Comparison of ENCODE assay signal across 2 cellular contexts in the genomic region with DNA sequence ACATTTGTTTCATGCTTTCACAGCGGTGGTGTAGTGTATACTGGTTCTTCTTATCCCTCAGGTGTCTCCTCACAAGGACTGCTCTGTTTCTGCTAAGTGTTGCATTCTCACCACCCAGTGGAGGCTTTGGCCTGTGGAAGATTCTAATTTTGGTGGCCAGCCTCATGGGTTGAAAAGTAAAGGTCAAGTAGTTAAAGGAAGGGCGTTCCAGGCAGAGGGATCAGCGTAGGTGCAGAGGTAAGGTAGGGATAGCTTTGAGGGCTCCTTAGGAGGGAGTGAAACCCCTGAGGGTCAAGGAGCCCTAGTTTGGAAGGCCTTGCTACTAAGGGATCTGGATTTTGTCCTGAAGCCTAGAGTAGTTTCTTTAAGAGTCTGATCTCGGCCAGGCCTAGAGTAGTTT.
TF ChIP-seq lines count a peak whose summit lies in the region.

No MANE protein-coding gene starts in this region.

TF ChIP-seq in A549, 52 proteins besides CTCF, POLR2A, EP300 and RAD21:
- TF ChIP-seq HEYL (CRISPR knock-in tag; IDR thresholded peaks at IDR 0.05) = no peak
- no peak for TF ChIP-seq FOSB (CRISPR knock-in tag; IDR thresholded peaks at IDR 0.05)
- TF ChIP-seq ZSCAN20 (CRISPR knock-in tag; IDR thresholded peaks at IDR 0.05) = no peak
- TF ChIP-seq, protein P1, sequence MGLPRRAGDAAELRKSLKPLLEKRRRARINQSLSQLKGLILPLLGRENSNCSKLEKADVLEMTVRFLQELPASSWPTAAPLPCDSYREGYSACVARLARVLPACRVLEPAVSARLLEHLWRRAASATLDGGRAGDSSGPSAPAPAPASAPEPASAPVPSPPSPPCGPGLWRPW (IDR thresholded peaks at IDR 0.05) = no peak
- no peak for TF ChIP-seq ZNF302 (CRISPR knock-in tag; IDR thresholded peaks at IDR 0.05)
- no peak for TF ChIP-seq KDM1A (IDR thresholded peaks at IDR 0.05; ENCODE audit: low read depth)
- no peak for TF ChIP-seq CEBPB (IDR thresholded peaks at IDR 0.05)
- no peak for TF ChIP-seq POLR2AphosphoS2 (conservative IDR thresholded peaks at IDR 0.05; ENCODE audit: low read length)
- TF ChIP-seq NR3C1 (IDR thresholded peaks at IDR 0.05) = no peak
- TF ChIP-seq RCOR1 (IDR thresholded peaks at IDR 0.05; ENCODE audit: low read depth, low read length) = no peak

TF ChIP-seq in IMR-90, 13 proteins besides CTCF, POLR2A, EP300 and RAD21:
- TF ChIP-seq CEBPB (IDR thresholded peaks at IDR 0.05; ENCODE audit: low read depth, low read length) = no peak
- no peak for TF ChIP-seq MAFK (IDR thresholded peaks at IDR 0.05; ENCODE audit: low read depth, low read length)
- no peak for TF ChIP-seq RCOR1 (IDR thresholded peaks at IDR 0.05; ENCODE audit: insufficient replicate concordance, low read length)
- TF ChIP-seq NFE2L2 (IDR thresholded peaks at IDR 0.05; ENCODE audit: low read depth, low read length) = no peak
- TF ChIP-seq SMC3 (IDR thresholded peaks at IDR 0.05; ENCODE audit: low read depth, low read length) = no peak
- TF ChIP-seq RFX5 (IDR thresholded peaks at IDR 0.05; ENCODE audit: low read depth, low read length) = no peak
- TF ChIP-seq FOS (IDR thresholded peaks at IDR 0.05; ENCODE audit: low read depth, low read length) = no peak
- TF ChIP-seq, protein P2, sequence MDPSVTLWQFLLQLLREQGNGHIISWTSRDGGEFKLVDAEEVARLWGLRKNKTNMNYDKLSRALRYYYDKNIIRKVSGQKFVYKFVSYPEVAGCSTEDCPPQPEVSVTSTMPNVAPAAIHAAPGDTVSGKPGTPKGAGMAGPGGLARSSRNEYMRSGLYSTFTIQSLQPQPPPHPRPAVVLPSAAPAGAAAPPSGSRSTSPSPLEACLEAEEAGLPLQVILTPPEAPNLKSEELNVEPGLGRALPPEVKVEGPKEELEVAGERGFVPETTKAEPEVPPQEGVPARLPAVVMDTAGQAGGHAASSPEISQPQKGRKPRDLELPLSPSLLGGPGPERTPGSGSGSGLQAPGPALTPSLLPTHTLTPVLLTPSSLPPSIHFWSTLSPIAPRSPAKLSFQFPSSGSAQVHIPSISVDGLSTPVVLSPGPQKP (IDR thresholded peaks at IDR 0.05; ENCODE audit: borderline replicate concordance, low read depth, low read length) = no peak
- TF ChIP-seq, protein P3, sequence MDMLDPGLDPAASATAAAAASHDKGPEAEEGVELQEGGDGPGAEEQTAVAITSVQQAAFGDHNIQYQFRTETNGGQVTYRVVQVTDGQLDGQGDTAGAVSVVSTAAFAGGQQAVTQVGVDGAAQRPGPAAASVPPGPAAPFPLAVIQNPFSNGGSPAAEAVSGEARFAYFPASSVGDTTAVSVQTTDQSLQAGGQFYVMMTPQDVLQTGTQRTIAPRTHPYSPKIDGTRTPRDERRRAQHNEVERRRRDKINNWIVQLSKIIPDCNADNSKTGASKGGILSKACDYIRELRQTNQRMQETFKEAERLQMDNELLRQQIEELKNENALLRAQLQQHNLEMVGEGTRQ (IDR thresholded peaks at IDR 0.05; ENCODE audit: low read depth, low read length) = no peak
- TF ChIP-seq MXI1 (IDR thresholded peaks at IDR 0.05; ENCODE audit: borderline replicate concordance, low read depth, low read length) = no peak
- TF ChIP-seq BHLHE40 (IDR thresholded peaks at IDR 0.05; ENCODE audit: low read depth, low read length) = no peak
- no peak for TF ChIP-seq MAZ (IDR thresholded peaks at IDR 0.05; ENCODE audit: borderline replicate concordance, low read depth, low read length)
- no peak for TF ChIP-seq CHD1 (IDR thresholded peaks at IDR 0.05; ENCODE audit: low read depth, low read length)
TF ChIP-seq in IMR-90: peak in this region for 0.
